24 cellular contexts compared by ENCODE assay signal in genomic region chr17:32854834-32855389, GRCh38. TPM values are rescaled to one million over a fixed set of nuclear protein-coding genes. Genes with fewer than 3 reads are reported as not detected.
DNase-seq lines count a peak whose midpoint lies in the region; ATAC-seq and TF ChIP-seq lines count a peak whose summit lies in the region.
"Had no signal": no experiment of that assay in that cellular context is flagged by ENCODE, and none has a peak within 500 bp of the region (broad histone marks: within the 10 kb centered on the region; RNA-seq: fewer than 3 reads in every experiment).

No MANE protein-coding gene starts in this region.

- H3K9me3 Mint-ChIP-seq in CD14-positive monocyte (no peaks in the 10 kb centered on the region), chondrocyte (ENCODE audit: low read depth) (no peaks in the 10 kb centered on the region)
- H3K9me3 Mint-ChIP-seq: activated B cell treated with CpG ODN at 0.5 μM for 24 hours; activated CD4-positive, alpha-beta memory T cell treated with anti-CD3 and anti-CD28 coated beads, Interleukin-2, amount 10 ng/mL, durations not matched to agents 7 days and 5 days; neural crest cell; T-helper 2 cell treated with Interferon-gamma antibody and Interleukin-4, amounts not matched to agents 5 μg/mL and 100 μg/mL, for 36 hours had no signal

- H3K9ac ChIP-seq in Loucy (ENCODE audit: low read depth, low read length, poor library complexity, severe bottlenecking) (no peak overlapping the region), mucosa of rectum (ENCODE audit: low read depth in 1 of 2, low read length in 2 of 2) (peak overlapping the region in 1 of 2 donors; percentile 45)

- H3K4me3 Mint-ChIP-seq in CD14-positive monocyte (no peak overlapping the region), chondrocyte (ENCODE audit: unreplicated experiment) (no peak overlapping the region)
- H3K4me3 Mint-ChIP-seq: activated B cell treated with CpG ODN at 0.5 μM for 24 hours; activated CD4-positive, alpha-beta memory T cell treated with anti-CD3 and anti-CD28 coated beads, Interleukin-2, amount 10 ng/mL, durations not matched to agents 7 days and 5 days; neural crest cell; T-helper 2 cell treated with Interferon-gamma antibody and Interleukin-4, amounts not matched to agents 5 μg/mL and 100 μg/mL, for 36 hours had no signal

- H3K36me3 ChIP-seq in Loucy (ENCODE audit: insufficient read depth, low read length) = no peaks in the 10 kb centered on the region
- no peaks in the 10 kb centered on the region for H3K36me3 ChIP-seq in mucosa of rectum (ENCODE audit: control insufficient read depth in 2 of 2, insufficient read depth in 2 of 2, low read length in 2 of 2)
- H3K36me3 ChIP-seq in ovary = no peaks in the 10 kb centered on the region
- H3K36me3 ChIP-seq: SJCRH30, uterus had no signal

- no peaks in the 10 kb centered on the region for H3K4me1 Mint-ChIP-seq in CD14-positive monocyte
- peaks cover 18% of the 10 kb centered on the region for H3K4me1 Mint-ChIP-seq in chondrocyte (ENCODE audit: low read depth)
- H3K4me1 Mint-ChIP-seq: activated B cell treated with CpG ODN at 0.5 μM for 24 hours; activated CD4-positive, alpha-beta memory T cell treated with anti-CD3 and anti-CD28 coated beads, Interleukin-2, amount 10 ng/mL, durations not matched to agents 7 days and 5 days; neural crest cell had no signal

- peak; percentile 5 for TF ChIP-seq CTCF in CD14-positive monocyte (IDR thresholded peaks at IDR 0.05)
- peak; percentile 25 for TF ChIP-seq CTCF in Loucy (conservative IDR thresholded peaks at IDR 0.05; ENCODE audit: low read length)
- TF ChIP-seq CTCF in chondrocyte (IDR thresholded peaks at IDR 0.05) = peak; percentile 54
- no peak for TF ChIP-seq CTCF in ovary (IDR thresholded peaks at IDR 0.05)

- no peak overlapping the region for H2AFZ ChIP-seq in Loucy (ENCODE audit: low read length)

- no peak for TF ChIP-seq POLR2A in ovary (IDR thresholded peaks at IDR 0.05)

- no peaks in the 10 kb centered on the region for H3K9me3 ChIP-seq in Loucy (ENCODE audit: insufficient read depth, low read depth, low read length)
- H3K9me3 ChIP-seq in mucosa of rectum (ENCODE audit: control insufficient read depth in 2 of 2, low read length in 2 of 2) = no peaks in the 10 kb centered on the region
- H3K9me3 ChIP-seq in ovary = no peaks in the 10 kb centered on the region
- H3K9me3 ChIP-seq: psoas muscle, SJCRH30, uterus had no signal

- H3K27ac ChIP-seq in mucosa of rectum (ENCODE audit: low read depth in 2 of 2, low read length in 2 of 2) (peak overlapping the region; percentile 75 to 84), ovary (no peak overlapping the region)
- H3K27ac ChIP-seq: psoas muscle, SJCRH30, skin epidermis, uterus had no signal

- WGBS in ovary, 3 donors = 73 to 81% (median 79%) methylated on average over 5 of the region's 5 CpGs

- no peak for TF ChIP-seq EP300 in ovary (IDR thresholded peaks at IDR 0.05)

- no peaks in the 10 kb centered on the region for H3K4me1 ChIP-seq in Loucy (ENCODE audit: insufficient read depth, low read length, poor library complexity, severe bottlenecking)
- H3K4me1 ChIP-seq in mucosa of rectum (ENCODE audit: control insufficient read depth in 2 of 2, insufficient read depth in 2 of 2, low read length in 2 of 2) = peaks cover 10 to 31% of the 10 kb centered on the region in 2 donors
- H3K4me1 ChIP-seq in ovary (ENCODE audit: insufficient read depth) = peaks cover 1% of the 10 kb centered on the region
- H3K4me1 ChIP-seq: psoas muscle, SJCRH30, uterus had no signal

- H3F3A ChIP-seq in Loucy (ENCODE audit: low read depth) = no peaks in the 10 kb centered on the region

- no peak overlapping the region for H3K4me3 ChIP-seq in Loucy (ENCODE audit: low read length, poor library complexity, severe bottlenecking)
- no peak overlapping the region for H3K4me3 ChIP-seq in mucosa of rectum (ENCODE audit: low read length in 2 of 2)
- H3K4me3 ChIP-seq in ovary = no peak overlapping the region
- H3K4me3 ChIP-seq: psoas muscle, SJCRH30, skin epidermis, uterus had no signal

- H3K36me3 Mint-ChIP-seq in CD14-positive monocyte = no peaks in the 10 kb centered on the region
- no peaks in the 10 kb centered on the region for H3K36me3 Mint-ChIP-seq in chondrocyte (ENCODE audit: low read depth)

- H3K4me2 ChIP-seq in Loucy (ENCODE audit: low read depth, low read length, poor library complexity, severe bottlenecking) = no peak overlapping the region

- H3K9me2 ChIP-seq in Loucy (replicated peaks; ENCODE audit: low read depth, low read length) = no peaks in the 10 kb centered on the region

- no peak for DNase-seq in CD14-positive monocyte (ENCODE audit: low spot score)
- DNase-seq in chondrocyte (ENCODE audit: low spot score) = no peak
- DNase-seq in ovary = no peak
- no peak for DNase-seq in 8988T
- DNase-seq: activated B cell treated with CpG ODN at 0.5 μM for 24 hours; activated CD4-positive, alpha-beta memory T cell treated with anti-CD3 and anti-CD28 coated beads, Interleukin-2, amount 10 ng/mL, durations not matched to agents 7 days and 5 days; aorta; cerebellar nuclear complex; GOT3; Kasumi-1; mesenchymal stem cell; NCI-H1417 treated with DMSO at 0.1 percent for 48 hours; NCI-H526 treated with DMSO at 0.1 percent for 48 hours; psoas muscle; SJCRH30; stimulated activated CD4-positive, alpha-beta T cell treated with anti-CD3 and anti-CD28 coated beads, Interleukin-4, amount 100 ng/mL, for 24 hours; uterus had no signal

- no peaks in the 10 kb centered on the region for H3K27me3 ChIP-seq in Loucy (ENCODE audit: insufficient read depth, low read length, poor library complexity, severe bottlenecking)
- no peaks in the 10 kb centered on the region for H3K27me3 ChIP-seq in mucosa of rectum (ENCODE audit: control insufficient read depth in 2 of 2, insufficient read depth in 2 of 2, low read length in 2 of 2)
- H3K27me3 ChIP-seq in ovary = no peaks in the 10 kb centered on the region
- H3K27me3 ChIP-seq: uterus had no signal

- ATAC-seq in HG03521 (IDR thresholded peaks at IDR 0.05; ENCODE audit: unreplicated experiment) (no peak), GM21717 (IDR thresholded peaks at IDR 0.05; ENCODE audit: unreplicated experiment) (no peak)
- ATAC-seq: psoas muscle had no signal

- intact Hi-C loops in CD14-positive monocyte (cut with micrococcal nuclease) (no loop called here), ovary (cut with DNase I) (no loop called here)

- H3K27ac Mint-ChIP-seq in CD14-positive monocyte = no peak overlapping the region
- no peak overlapping the region for H3K27ac Mint-ChIP-seq in chondrocyte (ENCODE audit: unreplicated experiment)
- H3K27ac Mint-ChIP-seq: activated B cell treated with CpG ODN at 0.5 μM for 24 hours; activated CD4-positive, alpha-beta memory T cell treated with anti-CD3 and anti-CD28 coated beads, Interleukin-2, amount 10 ng/mL, durations not matched to agents 7 days and 5 days; T-helper 2 cell treated with Interferon-gamma antibody and Interleukin-4, amounts not matched to agents 5 μg/mL and 100 μg/mL, for 36 hours had no signal

- no peaks in the 10 kb centered on the region for H4K20me1 ChIP-seq in Loucy (ENCODE audit: insufficient read depth, low read length, poor library complexity, severe bottlenecking)

- no peaks in the 10 kb centered on the region for H3K79me2 ChIP-seq in Loucy (ENCODE audit: insufficient read depth, low read length)

- H3K27me3 Mint-ChIP-seq in CD14-positive monocyte (ENCODE audit: low read depth in 3 of 3) = peaks cover 5 to 10% (median 9%) of the 10 kb centered on the region in 3 donors
- no peaks in the 10 kb centered on the region for H3K27me3 Mint-ChIP-seq in chondrocyte (ENCODE audit: low read depth)
- H3K27me3 Mint-ChIP-seq: activated B cell treated with CpG ODN at 0.5 μM for 24 hours had no signal

RNA-seq across cellular contexts. Expression of gene MYO1D, which starts 22.0 kb away (rescaled TPM):
- under 1 TPM; 0.22 to 0.26 TPM for polyA plus RNA-seq in CD14-positive monocyte
- total RNA-seq in chondrocyte = 96.5 to 113 TPM (median 107 TPM) in 3 replicates
- total RNA-seq in ovary = 10 to 100 TPM; 43.0 to 57.7 (median 53.8) TPM
- 10 to 100 TPM; 20.9 to 62.2 TPM for polyA plus RNA-seq in ovary

Comparison
In these comparisons a context has a peak if more than half of its experiments do, and no peak if none do; other contexts are left out.
1. CTCF ChIP-seq: peak in CD14-positive monocyte (single experiment), Loucy (single experiment) and chondrocyte (single experiment); none in ovary (0 of 3).
2. H3K27ac ChIP-seq: peak in mucosa of rectum (2 of 2); none in ovary (0 of 2).